In genomic region chr4:143369556-143369955, GRCh38 we compare ENCODE assay signal across 18 cellular contexts. TPM values are rescaled to one million over a fixed set of nuclear protein-coding genes. Genes with fewer than 3 reads are reported as not detected.
A peak's percentile ranks its signal among the peaks of the same experiment; 100 is the strongest.
DNase-seq lines count a peak whose midpoint lies in the region; ATAC-seq, FAIRE-seq and TF ChIP-seq lines count a peak whose summit lies in the region.
"Had no signal": no experiment of that assay in that cellular context is flagged by ENCODE, and none has a peak within 500 bp of the region (broad histone marks: within the 10 kb centered on the region; RNA-seq: fewer than 3 reads in every experiment).

No MANE protein-coding gene starts in this region.

- peaks cover under 1% of the 10 kb centered on the region for H3K4me1 Mint-ChIP-seq in glutamatergic neuron (ENCODE audit: low read depth, unreplicated experiment)

- H3K36me3 Mint-ChIP-seq in glutamatergic neuron (ENCODE audit: unreplicated experiment), result peaks cover 10% of the 10 kb centered on the region

- H3K9me3 Mint-ChIP-seq in glutamatergic neuron (ENCODE audit: unreplicated experiment), result peaks cover 2% of the 10 kb centered on the region

- H3K9ac ChIP-seq in endothelial cell of umbilical vein (replicated peaks; ENCODE audit: extremely low read depth, insufficient read depth, low read length), result no peak overlapping the region
- H3K9ac ChIP-seq: BLaER1 treated with 17β-estradiol and CSF1 and Interleukin-3, amounts not matched to agents 10 nM and 100 nM had no signal

- TF ChIP-seq CTCF in right atrium auricular region (IDR thresholded peaks at IDR 0.05) (no peak), endothelial cell of umbilical vein (IDR thresholded peaks at IDR 0.05; ENCODE audit: extremely low read depth in 1 of 2, insufficient read depth in 1 of 2, low read depth in 1 of 2, low read length in 2 of 2) (no peak), left lung (IDR thresholded peaks at IDR 0.05) (no peak), glutamatergic neuron (IDR thresholded peaks at IDR 0.05; ENCODE audit: partially characterized antibody, unreplicated experiment) (no peak)

- intact Hi-C loops in Right ventricle myocardium superior (cut with DNase I) (no loop called here), endothelial cell of umbilical vein (cut with micrococcal nuclease) (no loop called here), left lung (cut with DNase I) (no loop called here)

- no peak overlapping the region for H3K27ac Mint-ChIP-seq in glutamatergic neuron (ENCODE audit: unreplicated experiment)
- H3K27ac Mint-ChIP-seq: H9 had no signal

- H3K27ac ChIP-seq in right atrium auricular region (no peak overlapping the region), endothelial cell of umbilical vein (ENCODE audit: insufficient read depth, low read depth, low read length) (no peak overlapping the region), left lung (no peak overlapping the region), caudate nucleus (ENCODE audit: low read depth, low read length) (no peak overlapping the region)

- H3K27me3 Mint-ChIP-seq in glutamatergic neuron (ENCODE audit: unreplicated experiment), result peaks cover 2% of the 10 kb centered on the region

- TF ChIP-seq POLR2A in endothelial cell of umbilical vein (IDR thresholded peaks at IDR 0.05; ENCODE audit: low read depth, low read length), result no peak

- H3K9me1 ChIP-seq in endothelial cell of umbilical vein (replicated peaks; ENCODE audit: control insufficient read depth, extremely low read depth, insufficient read depth, low read length), result no peaks in the 10 kb centered on the region

- dilution Hi-C loops in endothelial cell of umbilical vein (cut with MboI; ENCODE audit: extremely low pct_ligation_motif_present, low sequenced_read_pairs), result no loop called here

- H3K4me3 Mint-ChIP-seq in glutamatergic neuron (ENCODE audit: unreplicated experiment), result no peak overlapping the region
- H3K4me3 Mint-ChIP-seq: H9 had no signal

- FAIRE-seq in endothelial cell of umbilical vein (lab: Jason Lieb, UNC), result peak; percentile 87
- FAIRE-seq: RCC 7860 had no signal

- BruUV-seq in endothelial cell of umbilical vein (replicated peaks; lab: Mats Ljungman, UMichigan), result no TSS peak

- ATAC-seq in Right ventricle myocardium superior (ENCODE audit: poor library complexity), result peak; percentile 54
- ATAC-seq in left lung, result peak; percentile 16

- POLR2A ChIA-PET in endothelial cell of umbilical vein (lab: Charles Lee), result no interaction called here

- no peak for DNase-seq in Right ventricle myocardium superior
- no peak for DNase-seq in right atrium auricular region (ENCODE audit: low spot score)
- DNase-seq in endothelial cell of umbilical vein (ENCODE audit: low read depth, low spot score), result peak; percentile 64
- DNase-seq in left lung, result no peak
- DNase-seq in GM19240 (ENCODE audit: insufficient read length, low spot score), result no peak
- no peak for DNase-seq in cortex of kidney (lab: John Stamatoyannopoulos, UW)
- no peak for DNase-seq in caudate nucleus (lab: John Stamatoyannopoulos, UW)
- DNase-seq in glutamatergic neuron, result no peak
- DNase-seq: 8988T, DMS153, H9, IMR-90, MV-4-11, NCI-H1417 treated with DMSO at 0.1 percent for 48 hours, NCI-H2029 treated with DMSO at 0.1 percent for 48 hours, NCI-H510A treated with DMSO at 0.1 percent for 48 hours had no signal

- H3K4me3 ChIP-seq in right atrium auricular region (no peak overlapping the region), endothelial cell of umbilical vein (replicated peaks in 1 of 3; ENCODE audit: insufficient read depth in 1 of 3, low read depth in 1 of 3, low read length in 3 of 3) (no peak overlapping the region), left lung (no peak overlapping the region)
- H3K4me3 ChIP-seq: BLaER1 treated with 17β-estradiol and CSF1 and Interleukin-3, amounts not matched to agents 10 nM and 100 nM had no signal

- CTCF ChIA-PET in endothelial cell of umbilical vein (lab: Charles Lee), result no interaction called here

- H2AFZ ChIP-seq in endothelial cell of umbilical vein (ENCODE audit: low read depth, low read length), result no peak overlapping the region

- peaks cover 5% of the 10 kb centered on the region for H4K20me1 ChIP-seq in endothelial cell of umbilical vein (replicated peaks; ENCODE audit: control insufficient read depth, extremely low read depth, insufficient read depth, low read length)

- H3K4me2 ChIP-seq in endothelial cell of umbilical vein (ENCODE audit: insufficient read depth, low read length), result no peak overlapping the region

- H3K27me3 ChIP-seq in right atrium auricular region (no peaks in the 10 kb centered on the region), endothelial cell of umbilical vein (ENCODE audit: control insufficient read depth in 2 of 2, insufficient read depth in 2 of 2, low read length in 2 of 2) (no peaks in the 10 kb centered on the region), left lung (no peaks in the 10 kb centered on the region)
- H3K27me3 ChIP-seq: BLaER1 treated with 17β-estradiol and CSF1 and Interleukin-3, amounts not matched to agents 10 nM and 100 nM had no signal

- H3K4me1 ChIP-seq in right atrium auricular region, result peaks cover 0 to 39% of the 10 kb centered on the region in 2 donors
- peaks cover 6% of the 10 kb centered on the region for H3K4me1 ChIP-seq in endothelial cell of umbilical vein (ENCODE audit: control insufficient read depth, extremely low read depth, insufficient read depth, low read length)
- peaks cover 7 to 15% of the 10 kb centered on the region in 2 donors for H3K4me1 ChIP-seq in left lung

- H3K79me2 ChIP-seq in endothelial cell of umbilical vein (ENCODE audit: control insufficient read depth, insufficient read depth, low read length), result no peaks in the 10 kb centered on the region

- no peaks in the 10 kb centered on the region for H3K36me3 ChIP-seq in right atrium auricular region
- H3K36me3 ChIP-seq in endothelial cell of umbilical vein (ENCODE audit: control insufficient read depth in 2 of 2, extremely low read depth in 1 of 2, insufficient read depth in 2 of 2, low read length in 2 of 2), result no peaks in the 10 kb centered on the region
- H3K36me3 ChIP-seq in left lung, result no peaks in the 10 kb centered on the region

- H3K9me3 ChIP-seq in right atrium auricular region (no peaks in the 10 kb centered on the region), endothelial cell of umbilical vein (replicated peaks; ENCODE audit: control insufficient read depth, insufficient read depth, low read length) (no peaks in the 10 kb centered on the region), left lung (no peaks in the 10 kb centered on the region)

TF ChIP-seq in endothelial cell of umbilical vein, 7 proteins besides CTCF, POLR2A, EP300 and RAD21:
- TF ChIP-seq MYC (IDR thresholded peaks at IDR 0.05; ENCODE audit: low read depth, low read length), result no peak
- no peak for TF ChIP-seq MAX (IDR thresholded peaks at IDR 0.05; ENCODE audit: insufficient read depth, insufficient read length)
- peak; percentile 22 for TF ChIP-seq GATA2 (IDR thresholded peaks at IDR 0.05; ENCODE audit: insufficient read depth, insufficient read length, low read depth, low read length)

RNA-seq across cellular contexts. Expression of gene GAB1, which starts 32.9 kb away (rescaled TPM):
- total RNA-seq in Right ventricle myocardium superior, result 72.5 TPM
- 10 to 100 TPM; 65.4 to 81.7 TPM for total RNA-seq in right atrium auricular region
- total RNA-seq in endothelial cell of umbilical vein, result 37.7 and 41.8 TPM in 2 replicates
- 8.3 and 9.3 TPM in 2 replicates for polyA plus RNA-seq in endothelial cell of umbilical vein
- polyA plus RNA-seq in endothelial cell of umbilical vein (2011; cell fraction: cytosol; rRNA removed), result 5.1 and 5.7 TPM in 2 replicates
- polyA plus RNA-seq in endothelial cell of umbilical vein (2011; cell fraction: nucleus; rRNA removed), result 21.7 and 22.7 TPM in 2 replicates
- polyA plus RNA-seq in endothelial cell of umbilical vein (2012), result 6.0 and 6.6 TPM in 2 replicates
- 26.5 and 35.4 TPM in 2 replicates for polyA minus RNA-seq in endothelial cell of umbilical vein
- polyA minus RNA-seq in endothelial cell of umbilical vein (2011; cell fraction: cytosol; rRNA and poly(A)+ RNA removed), result 1.7 TPM
- 99.1 and 132 TPM in 2 replicates for polyA minus RNA-seq in endothelial cell of umbilical vein (2011; cell fraction: nucleus; rRNA and poly(A)+ RNA removed)
- 10 to 100 TPM; 43.5 to 54.1 TPM for total RNA-seq in left lung
- total RNA-seq in glutamatergic neuron (ENCODE audit: unreplicated experiment), result 29.7 TPM
